24 cellular contexts compared by ENCODE assay signal in the genomic region with DNA sequence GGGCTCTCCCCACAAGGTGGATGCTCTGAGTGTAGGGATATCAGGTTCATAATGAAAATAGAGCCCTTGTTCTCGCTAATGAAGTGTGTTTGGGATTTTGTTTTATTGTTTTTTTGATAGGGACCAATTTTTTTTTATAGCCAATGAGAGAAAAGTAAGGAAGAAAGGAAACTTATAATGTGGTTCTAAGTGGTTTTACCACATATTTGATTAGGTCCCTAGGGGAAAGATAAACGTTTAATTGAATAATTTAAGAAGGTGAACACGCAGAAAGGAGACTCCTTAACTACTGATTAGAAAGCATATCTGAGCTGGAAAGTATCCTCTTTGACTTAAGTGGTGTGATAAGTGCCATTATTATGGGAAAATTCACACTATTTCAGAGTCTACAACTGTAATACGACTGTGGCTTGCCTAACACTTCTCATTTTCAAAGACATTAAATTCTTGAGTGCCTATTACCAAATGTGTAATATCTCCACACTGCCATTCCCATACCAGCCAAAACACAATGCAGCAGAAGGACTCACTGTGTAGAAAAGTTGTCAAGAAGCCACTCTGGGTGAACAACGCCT.
"Had no signal": no experiment of that assay in that cellular context is flagged by ENCODE, and none has a peak within 500 bp of the region (broad histone marks: within the 10 kb centered on the region; RNA-seq: fewer than 3 reads in every experiment).

No MANE protein-coding gene starts in this region.

- H3K4me3 Mint-ChIP-seq: natural killer cell; stimulated activated memory B cell treated with anti-CD40 and anti-IgM and Interleukin-4, amounts not matched to agents 10 μg/mL and 1 μg/mL and 100 μg/mL, for 72 hours; type B pancreatic cell had no signal

- ATAC-seq: esophagus mucosa; gastrocnemius medialis; left ventricle myocardium superior; lower lobe of right lung; natural killer cell; psoas muscle; right cardiac atrium; stimulated activated memory B cell treated with anti-CD40 and anti-IgM and Interleukin-4, amounts not matched to agents 10 μg/mL and 1 μg/mL and 100 μg/mL, for 72 hours; stimulated activated naive CD8-positive, alpha-beta T cell treated with anti-CD3 and anti-CD28 coated beads, Interleukin-15, Interleukin-2, amounts not matched to agents 100 U/mL and 50 U/mL, for 24 hours had no signal

- H3K36me3 Mint-ChIP-seq: natural killer cell; stimulated activated memory B cell treated with anti-CD40 and anti-IgM and Interleukin-4, amounts not matched to agents 10 μg/mL and 1 μg/mL and 100 μg/mL, for 72 hours; type B pancreatic cell had no signal

- H3K4me1 Mint-ChIP-seq: natural killer cell; stimulated activated memory B cell treated with anti-CD40 and anti-IgM and Interleukin-4, amounts not matched to agents 10 μg/mL and 1 μg/mL and 100 μg/mL, for 72 hours had no signal

- H3K27ac ChIP-seq: dorsolateral prefrontal cortex, epithelial cell of prostate, gastrocnemius medialis, lower lobe of right lung, ovary, psoas muscle, sigmoid colon, spleen, testis, tibial artery had no signal

- H3K4me1 ChIP-seq: gastrocnemius medialis, lower lobe of right lung, psoas muscle, sigmoid colon, spleen, testis, tibial artery had no signal

- H3K27ac Mint-ChIP-seq: natural killer cell; stimulated activated memory B cell treated with anti-CD40 and anti-IgM and Interleukin-4, amounts not matched to agents 10 μg/mL and 1 μg/mL and 100 μg/mL, for 72 hours; type B pancreatic cell had no signal

- H3K27me3 ChIP-seq: gastrocnemius medialis, ovary, testis had no signal

- H3K9me3 Mint-ChIP-seq: natural killer cell; stimulated activated memory B cell treated with anti-CD40 and anti-IgM and Interleukin-4, amounts not matched to agents 10 μg/mL and 1 μg/mL and 100 μg/mL, for 72 hours; type B pancreatic cell had no signal

- H3K36me3 ChIP-seq: gastrocnemius medialis, lower lobe of right lung, ovary, sigmoid colon, spleen, tibial artery had no signal

- DNase-seq: dorsolateral prefrontal cortex; effector CD4-positive, alpha-beta T cell; foreskin fibroblast; gastrocnemius medialis; head of caudate nucleus; left ventricle myocardium superior; lower lobe of right lung; natural killer cell; occipital lobe; ovary; posterior cingulate gyrus; psoas muscle; right cardiac atrium; sigmoid colon; spleen; stimulated activated CD4-positive, alpha-beta T cell treated with anti-CD3 and anti-CD28 coated beads, Interleukin-4, amount 100 ng/mL, for 4 hours; stimulated activated naive CD8-positive, alpha-beta T cell treated with anti-CD3 and anti-CD28 coated beads, Interleukin-15, Interleukin-2, amounts not matched to agents 100 U/mL and 50 U/mL, for 24 hours; substantia nigra; testis; tibial artery had no signal

- H3K4me3 ChIP-seq: dorsolateral prefrontal cortex, gastrocnemius medialis, lower lobe of right lung, ovary, psoas muscle, sigmoid colon, spleen, testis, tibial artery had no signal
